Comparison of ENCODE assay signal across 17 cellular contexts in the genomic region with DNA sequence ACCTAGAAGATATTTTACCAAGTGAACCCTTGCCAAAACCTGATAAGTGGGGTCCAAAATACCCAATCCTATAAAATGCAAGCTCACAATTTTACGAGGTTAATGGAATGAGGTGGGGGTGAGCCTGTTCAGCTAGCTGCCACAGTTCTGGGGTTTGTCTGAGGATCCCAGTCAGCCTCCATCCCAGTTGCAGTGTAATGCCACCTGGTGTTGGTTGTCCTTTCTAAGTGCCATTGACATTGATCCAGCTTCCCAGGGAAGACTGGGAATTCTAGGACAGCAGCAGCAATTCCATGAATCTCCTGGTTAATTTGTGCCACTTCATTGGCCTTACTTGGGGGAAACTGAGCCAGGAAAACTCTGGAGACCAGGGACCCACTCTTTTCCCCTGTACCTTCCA.
"Had no signal": no experiment of that assay in that cellular context is flagged by ENCODE, and none has a peak within 500 bp of the region (broad histone marks: within the 10 kb centered on the region; RNA-seq: fewer than 3 reads in every experiment).

No MANE protein-coding gene starts in this region.

- H3K4me1 Mint-ChIP-seq: central memory CD8-positive, alpha-beta T cell had no signal

- DNase-seq: activated CD4-positive, alpha-beta T cell treated with anti-CD3 and anti-CD28 coated beads for 1 hour; activated CD4-positive, alpha-beta T cell treated with anti-CD3 and anti-CD28 coated beads, Interleukin-2, amount 50 U/mL, for 48 hours; activated gamma-delta T cell; activated T-cell treated with anti-CD3 and anti-CD28 coated beads, Interleukin-2, amount 50 U/mL, for 48 hours; amygdala; left lung; occipital lobe; sigmoid colon; stimulated activated CD4-positive, alpha-beta T cell treated with anti-CD3 and anti-CD28 coated beads, Interleukin-2, amount 100 ng/mL, for 24 hours; stimulated activated naive CD4-positive, alpha-beta T cell treated with Interleukin-2 at 50 U/mL for 16 hours; trophoblast cell had no signal

- H3K36me3 Mint-ChIP-seq: activated naive CD8-positive, alpha-beta T cell; brain had no signal

- H3K4me3 Mint-ChIP-seq: activated naive CD8-positive, alpha-beta T cell; brain; central memory CD8-positive, alpha-beta T cell; dendritic cell treated with granulocyte-macrophage colony-stimulating factor and Interleukin-4, amounts not matched to agents 40 ng/mL and 50 ng/mL, for 4 days; natural killer cell treated with Interleukin-12 subunit alpha and Interleukin-12 subunit beta and Interleukin-15 and Interleukin-18, amount 100 ng/mL, for 72 hours; T-helper 2 cell treated with Interferon-gamma antibody and Interleukin-4, amounts not matched to agents 5 μg/mL and 100 μg/mL, for 36 hours had no signal

- H3K27me3 Mint-ChIP-seq: activated naive CD8-positive, alpha-beta T cell; central memory CD8-positive, alpha-beta T cell; dendritic cell treated with granulocyte-macrophage colony-stimulating factor and Interleukin-4, amounts not matched to agents 40 ng/mL and 50 ng/mL, for 4 days; natural killer cell treated with Interleukin-12 subunit alpha and Interleukin-12 subunit beta and Interleukin-15 and Interleukin-18, amount 100 ng/mL, for 72 hours had no signal

- H3K27ac Mint-ChIP-seq: activated naive CD8-positive, alpha-beta T cell; brain; dendritic cell treated with granulocyte-macrophage colony-stimulating factor and Interleukin-4, amounts not matched to agents 40 ng/mL and 50 ng/mL, for 4 days; natural killer cell treated with Interleukin-12 subunit alpha and Interleukin-12 subunit beta and Interleukin-15 and Interleukin-18, amount 100 ng/mL, for 72 hours; T-helper 2 cell treated with Interferon-gamma antibody and Interleukin-4, amounts not matched to agents 5 μg/mL and 100 μg/mL, for 36 hours had no signal
